8 cellular contexts compared by ENCODE assay signal in the genomic region with DNA sequence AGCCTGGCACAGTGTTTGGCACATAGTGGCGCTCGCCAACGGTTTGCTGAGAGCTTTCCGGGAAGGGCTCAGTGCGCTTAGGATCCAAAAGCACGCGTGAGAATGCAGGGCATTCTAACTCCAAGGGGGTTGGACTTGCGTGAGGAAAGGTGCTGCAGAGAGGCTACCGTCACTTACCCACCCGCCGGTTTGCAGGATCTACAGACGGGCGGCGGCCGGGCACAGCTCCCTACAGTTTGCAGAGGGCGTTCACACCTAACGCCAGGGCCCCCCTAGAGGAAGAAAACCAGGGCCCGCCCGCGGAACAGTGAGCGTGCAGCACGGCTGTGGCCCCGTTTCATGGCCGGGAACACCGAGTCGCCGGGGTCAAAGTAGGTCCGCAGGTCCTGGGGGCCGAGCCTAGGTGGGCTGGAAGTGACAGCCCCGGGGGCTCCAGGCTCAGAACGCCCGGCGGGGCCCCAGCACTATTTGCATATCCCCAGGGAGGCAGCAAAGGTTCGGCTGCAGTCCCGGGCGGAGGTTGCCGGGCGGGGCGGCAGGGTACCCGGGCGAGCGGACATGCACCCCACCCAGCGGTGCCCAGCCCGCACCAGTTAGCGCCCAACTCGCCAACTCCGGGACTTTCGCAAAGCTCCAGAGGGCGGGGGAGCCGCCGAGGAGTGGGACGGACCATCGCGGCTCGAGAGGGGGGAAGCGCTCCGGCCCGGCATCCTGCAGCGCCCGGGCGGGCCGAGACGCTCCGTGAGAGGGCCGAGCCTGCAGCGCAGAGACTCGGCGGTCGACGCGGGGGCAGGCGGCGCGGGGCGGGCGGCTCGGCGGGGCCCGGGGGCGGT. TPM values are rescaled to one million over a fixed set of nuclear protein-coding genes. Genes with fewer than 3 reads are reported as not detected.
DNase-seq lines count a peak whose midpoint lies in the region; ATAC-seq and TF ChIP-seq lines count a peak whose summit lies in the region.

No MANE protein-coding gene starts in this region.

- POLR2A ChIA-PET in CD4-positive, alpha-beta memory T cell (lab: Charles Lee; ENCODE audit: partially characterized antibody): interaction anchor here (0.6 to 7.3 kb wide), 26 partner anchors 9 to 640 kb away, joined by 3 to 105 read pairs (median 6); a partner anchor contains a TSS

- peaks cover 0 to 2% (median 0%) of the 10 kb centered on the region in 8 donors for H3K9me3 Mint-ChIP-seq in CD4-positive, alpha-beta memory T cell

- intact Hi-C loops in CD4-positive, alpha-beta memory T cell (cut with micrococcal nuclease): loop anchor here (1.0 to 5.0 kb wide), 6 partner anchors 8 to 567 kb away; a partner anchor contains a TSS

- no peaks in the 10 kb centered on the region for H3K27me3 ChIP-seq in CD4-positive, alpha-beta memory T cell (ENCODE audit: insufficient read depth, low read length)

- H3K4me3 ChIP-seq in CD4-positive, alpha-beta memory T cell (ENCODE audit: low read length in 2 of 2): peak overlapping the region; percentile 31 to 59
- peak overlapping the region; percentile 94 for H3K4me3 ChIP-seq in epithelial cell of proximal tubule (ENCODE audit: low read depth, low read length)

- peaks cover under 1 to 11% of the 10 kb centered on the region in 2 donors for H3K36me3 Mint-ChIP-seq in CD4-positive, alpha-beta memory T cell

- H3K27me3 Mint-ChIP-seq in CD4-positive, alpha-beta memory T cell: no peaks in the 10 kb centered on the region

- H3K27ac Mint-ChIP-seq in CD4-positive, alpha-beta memory T cell: peak overlapping the region; percentile 68 to 90 (median 84)

- peak overlapping the region; percentile 88 to 95 (median 91) for H3K4me3 Mint-ChIP-seq in CD4-positive, alpha-beta memory T cell

- peaks cover 36% of the 10 kb centered on the region for H3K4me1 ChIP-seq in CD4-positive, alpha-beta memory T cell (ENCODE audit: insufficient read depth, low read length)

- H3K27ac ChIP-seq in CD4-positive, alpha-beta memory T cell (ENCODE audit: low read depth, low read length): peak overlapping the region; percentile 64

- DNase-seq in CD4-positive, alpha-beta memory T cell: peak; percentile 82 to 87 (median 86)
- DNase-seq in GM19240 (ENCODE audit: insufficient read length, low spot score) (peak; percentile 72), NOMO-1 treated with DMSO at 0.1 percent for 48 hours (lab: John Stamatoyannopoulos, UW; ENCODE audit: unreplicated experiment) (peak; percentile 69), activated T-cell treated with anti-CD3 and anti-CD28 coated beads for 1 hour (ENCODE audit: low read depth) (peak; percentile 73), epithelial cell of proximal tubule (ENCODE audit: low read depth) (no peak), mucosa of gallbladder (ENCODE audit: low spot score) (peak; percentile 77)
- peak; percentile 64 for DNase-seq in stimulated activated CD8-positive, alpha-beta memory T cell treated with anti-CD3 and anti-CD28 coated beads, Interleukin-4, amount 100 ng/mL, for 24 hours (ENCODE audit: low read depth)

- H3K4me1 Mint-ChIP-seq in CD4-positive, alpha-beta memory T cell: peaks cover 33 to 57% (median 42%) of the 10 kb centered on the region in 4 donors

- ATAC-seq in HG03432 (IDR thresholded peaks at IDR 0.05; ENCODE audit: unreplicated experiment): peak; percentile 83

- CTCF ChIA-PET in CD4-positive, alpha-beta memory T cell (lab: Charles Lee; ENCODE audit: partially characterized antibody): interaction anchor here (0.9 to 6.8 kb wide), 22 partner anchors 10 to 260 kb away, joined by 3 to 61 read pairs (median 4); a partner anchor contains a TSS

- H3K9me3 ChIP-seq in CD4-positive, alpha-beta memory T cell (ENCODE audit: control insufficient read depth in 1 of 2, low read length in 2 of 2): no peaks in the 10 kb centered on the region

- H3K36me3 ChIP-seq in CD4-positive, alpha-beta memory T cell (ENCODE audit: insufficient read depth, low read length): no peaks in the 10 kb centered on the region

- peak; percentile 48 for TF ChIP-seq CTCF in epithelial cell of proximal tubule (conservative IDR thresholded peaks at IDR 0.05; ENCODE audit: low read depth, low read length)

RNA-seq across cellular contexts. Expression of a gene that starts 0.5 kb away (rescaled TPM):
- 10 to 100 TPM; 32.8 to 35.7 TPM for total RNA-seq in CD4-positive, alpha-beta memory T cell
- 10 to 100 TPM in 1 of 2 donors, 1 to 10 TPM in 1; 9.6 to 20.7 TPM for polyA plus RNA-seq in CD4-positive, alpha-beta memory T cell
- 23.5 and 45.1 TPM in 2 replicates for total RNA-seq in epithelial cell of proximal tubule
- 50.8 TPM for total RNA-seq in mucosa of gallbladder
